8 cellular contexts compared by ENCODE assay signal in genomic region chr3:10320320-10320677, GRCh38. TPM values are rescaled to one million over a fixed set of nuclear protein-coding genes. Genes with fewer than 3 reads are reported as not detected.
DNase-seq lines count a peak whose midpoint lies in the region; ATAC-seq and TF ChIP-seq lines count a peak whose summit lies in the region.

No MANE protein-coding gene starts in this region.

- H3K36me3 ChIP-seq in BJ (ENCODE audit: control insufficient read depth, insufficient read depth, low read length): peaks cover 20% of the 10 kb centered on the region
- H3K36me3 ChIP-seq in HUES64 (ENCODE audit: insufficient read depth, low read length): peaks cover 40% of the 10 kb centered on the region

- no peaks in the 10 kb centered on the region for H3K4me1 ChIP-seq in HUES64 (ENCODE audit: insufficient read depth, low read length)

- H3K27me3 ChIP-seq in BJ (ENCODE audit: control insufficient read depth, insufficient read depth, low read length) (peaks cover 2% of the 10 kb centered on the region), HUES64 (ENCODE audit: insufficient read depth, low read length) (no peaks in the 10 kb centered on the region)

- CTCF ChIA-PET in BJ (lab: Yijun Ruan, JAX): interaction anchor here (1.3 to 3.6 kb wide), 2 partner anchors 8 to 14 kb away, joined by 4 to 14 read pairs; no protein-coding TSS in a partner anchor

- H3K27me3 Mint-ChIP-seq in dendritic cell treated with granulocyte-macrophage colony-stimulating factor and Interleukin-4, amounts not matched to agents 40 ng/mL and 50 ng/mL, for 4 days: peaks cover 5% of the 10 kb centered on the region
- peaks cover 0 to 12% (median 2%) of the 10 kb centered on the region in 5 donors for H3K27me3 Mint-ChIP-seq in naive thymus-derived CD8-positive, alpha-beta T cell

- 0% methylated on average over 9 of the region's 9 CpGs for WGBS in HUES64

- no peaks in the 10 kb centered on the region for H3K9me3 Mint-ChIP-seq in dendritic cell treated with granulocyte-macrophage colony-stimulating factor and Interleukin-4, amounts not matched to agents 40 ng/mL and 50 ng/mL, for 4 days
- H3K9me3 Mint-ChIP-seq in naive thymus-derived CD8-positive, alpha-beta T cell: no peaks in the 10 kb centered on the region

- POLR2A ChIA-PET in BJ (lab: Charles Lee): no interaction called here
- POLR2A ChIA-PET in naive thymus-derived CD8-positive, alpha-beta T cell (lab: Charles Lee): interaction anchor here (0.8 to 1.8 kb wide), 12 partner anchors 8 to 952 kb away, joined by 3 to 11 read pairs (median 5); partner anchors contain the start of genes ATG7, BRPF1, CRELD1 and FANCD2

- TF ChIP-seq CTCF in BJ (IDR thresholded peaks at IDR 0.05; ENCODE audit: insufficient read depth, low read depth, low read length): no peak

- ATAC-seq in naive thymus-derived CD8-positive, alpha-beta T cell: no peak

- H3K4me1 Mint-ChIP-seq in dendritic cell treated with granulocyte-macrophage colony-stimulating factor and Interleukin-4, amounts not matched to agents 40 ng/mL and 50 ng/mL, for 4 days (ENCODE audit: low read depth): peaks cover 22% of the 10 kb centered on the region
- peaks cover 8 to 34% (median 31%) of the 10 kb centered on the region in 4 donors for H3K4me1 Mint-ChIP-seq in naive thymus-derived CD8-positive, alpha-beta T cell

- H3K27ac Mint-ChIP-seq in dendritic cell treated with granulocyte-macrophage colony-stimulating factor and Interleukin-4, amounts not matched to agents 40 ng/mL and 50 ng/mL, for 4 days: peak overlapping the region; percentile 92
- peak overlapping the region; percentile 82 to 98 (median 96) for H3K27ac Mint-ChIP-seq in naive thymus-derived CD8-positive, alpha-beta T cell

- peak overlapping the region; percentile 70 for H3K27ac ChIP-seq in HUES64 (ENCODE audit: low read depth, low read length)

- no peaks in the 10 kb centered on the region for H3K9me3 ChIP-seq in HUES64 (ENCODE audit: insufficient read depth, low read depth, low read length)

- peak overlapping the region; percentile 86 for H3K4me3 Mint-ChIP-seq in dendritic cell treated with granulocyte-macrophage colony-stimulating factor and Interleukin-4, amounts not matched to agents 40 ng/mL and 50 ng/mL, for 4 days
- H3K4me3 Mint-ChIP-seq in naive thymus-derived CD8-positive, alpha-beta T cell: peak overlapping the region; percentile 81 to 94 (median 90)

- H3K4me3 ChIP-seq in BJ (ENCODE audit: low read depth, low read length) (peak overlapping the region; percentile 96), HUES64 (ENCODE audit: low read length) (peak overlapping the region; percentile 99)

- peaks cover 48% of the 10 kb centered on the region for H3K36me3 Mint-ChIP-seq in dendritic cell treated with granulocyte-macrophage colony-stimulating factor and Interleukin-4, amounts not matched to agents 40 ng/mL and 50 ng/mL, for 4 days (ENCODE audit: low read depth)
- H3K36me3 Mint-ChIP-seq in naive thymus-derived CD8-positive, alpha-beta T cell: peaks cover 0 to 12% (median 0%) of the 10 kb centered on the region in 3 donors

- intact Hi-C loops in dendritic cell treated with granulocyte-macrophage colony-stimulating factor and Interleukin-4, amounts not matched to agents 40 ng/mL and 50 ng/mL, for 4 days (cut with micrococcal nuclease): no loop called here

- DNase-seq in BJ (ENCODE audit: low read depth) (no peak), dedifferentiated amniotic fluid mesenchymal stem cell (ENCODE audit: extremely low spot score) (no peak), NCI-H128 (lab: John Stamatoyannopoulos, UW; ENCODE audit: unreplicated experiment) (no peak), NCI-H226 (no peak), UCSD-AML1 (lab: John Stamatoyannopoulos, UW; ENCODE audit: unreplicated experiment) (no peak)
- no peak for DNase-seq in naive thymus-derived CD8-positive, alpha-beta T cell

- peak overlapping the region; percentile 93 for H3K9ac ChIP-seq in HUES64 (ENCODE audit: low read depth, low read length)

RNA-seq across cellular contexts. Expression of gene SEC13, which starts 0.6 kb away (rescaled TPM):
- polyA plus RNA-seq in BJ (2011; rRNA removed): 212 and 323 TPM in 2 replicates
- polyA minus RNA-seq in BJ (2011; rRNA and poly(A)+ RNA removed): 268 and 373 TPM in 2 replicates
- 94.0 TPM for polyA plus RNA-seq in HUES64 (2013, experiment 1 of 2)
- 94.7 TPM for polyA plus RNA-seq in HUES64 (2013, experiment 2 of 2)
- total RNA-seq in naive thymus-derived CD8-positive, alpha-beta T cell: 10 to 100 TPM; 59.6 to 70.8 TPM
- polyA plus RNA-seq in naive thymus-derived CD8-positive, alpha-beta T cell: 100 to 1,000 TPM; 118 to 120 (median 118) TPM

RNA-seq across cellular contexts. Expression of gene GHRL, which starts 27.6 kb away (rescaled TPM):
- polyA plus RNA-seq in BJ (2011; rRNA removed): not detected in 2 replicates
- 0.24 TPM in 1 of 2 replicates, not detected in the other for polyA minus RNA-seq in BJ (2011; rRNA and poly(A)+ RNA removed)
- not detected for polyA plus RNA-seq in HUES64 (2013, experiment 1 of 2)
- not detected for polyA plus RNA-seq in HUES64 (2013, experiment 2 of 2)
- total RNA-seq in naive thymus-derived CD8-positive, alpha-beta T cell: 1 to 10 TPM; 1.3 to 1.4 TPM
- 1 to 10 TPM in 1 of 3 donors, under 1 TPM in 1, not detected in 1; 0.22 to 3.2 TPM for polyA plus RNA-seq in naive thymus-derived CD8-positive, alpha-beta T cell
